Comparison of ENCODE assay signal across 26 cellular contexts in genomic region chr4:52423967-52424366, GRCh38.
DNase-seq lines count a peak whose midpoint lies in the region; ATAC-seq, FAIRE-seq and TF ChIP-seq lines count a peak whose summit lies in the region.
"Had no signal": no experiment of that assay in that cellular context is flagged by ENCODE, and none has a peak within 500 bp of the region (broad histone marks: within the 10 kb centered on the region; RNA-seq: fewer than 3 reads in every experiment).

No MANE protein-coding gene starts in this region.

- CTCF ChIA-PET in H1 (lab: Charles Lee; ENCODE audit: partially characterized antibody), result no interaction called here

- no peak overlapping the region for H2BK12ac ChIP-seq in H1 (ENCODE audit: low read depth, low read length)

- DNase-seq in GM12865 (ENCODE audit: low read depth) (peak; percentile 44), HT1080 (ENCODE audit: low read depth) (peak; percentile 3), H1 (ENCODE audit: low read depth in 1 of 2, low spot score in 2 of 2) (no peak), right lobe of liver (no peak), OCI-M2 (lab: John Stamatoyannopoulos, UW; ENCODE audit: unreplicated experiment) (no peak)
- DNase-seq: 8988T; activated CD4-positive, alpha-beta T cell treated with anti-CD3 and anti-CD28 coated beads, Interleukin-2, amount 50 U/mL, for 48 hours; activated CD4-positive, CD25-positive, alpha-beta regulatory T cell; activated effector memory CD4-positive, alpha-beta T cell treated with anti-CD3 and anti-CD28 coated beads, Interleukin-2, amount 50 U/mL, for 16 hours; activated naive CD8-positive, alpha-beta T cell treated with anti-CD3 and anti-CD28 coated beads, Interleukin-2, amount 10 ng/mL, durations not matched to agents 7 days and 5 days; CD4-positive, alpha-beta T cell; heart right ventricle; HFFc6; NCI-H1417 treated with DMSO at 0.1 percent for 48 hours; NCI-H2107; NCI-H446; PC-9; SHP77; SW 1271; T1000; trophoblast cell had no signal

- H2AK5ac ChIP-seq in H1 (ENCODE audit: low read depth, low read length), result no peak overlapping the region

- H3K4ac ChIP-seq in H1 (replicated peaks; ENCODE audit: insufficient read length, low read depth, low read length), result no peak overlapping the region

- H3K36me3 ChIP-seq in H1 (ENCODE audit: control insufficient read depth in 2 of 4, insufficient read depth in 4 of 4, low read length in 3 of 4) (no peaks in the 10 kb centered on the region), right lobe of liver (no peaks in the 10 kb centered on the region)
- H3K36me3 ChIP-seq: heart right ventricle, prostate gland had no signal

- 0 out of 2 replicates have a peak overlapping the region, but pooled peaks have one; percentile 33 for H2AFZ ChIP-seq in H1 (ENCODE audit: low read length)
- H2AFZ ChIP-seq: PC-9 had no signal

- H3K79me2 ChIP-seq in H1 (ENCODE audit: control insufficient read depth in 1 of 2, insufficient read depth in 2 of 2, low read length in 2 of 2), result no peaks in the 10 kb centered on the region

- no peaks in the 10 kb centered on the region for H4K20me1 ChIP-seq in H1 (replicated peaks in 1 of 2; ENCODE audit: control insufficient read depth in 1 of 2, insufficient read depth in 2 of 2, low read length in 2 of 2)

- H3K18ac ChIP-seq in H1 (ENCODE audit: extremely low read depth, low read length), result no peak overlapping the region

- no peak overlapping the region for H3K23ac ChIP-seq in H1 (ENCODE audit: insufficient read length)

- ATAC-seq in GM21526 (IDR thresholded peaks at IDR 0.05; ENCODE audit: low FRiP score, unreplicated experiment) (peak; percentile 63), right lobe of liver (no peak), HG02623 (IDR thresholded peaks at IDR 0.05; ENCODE audit: unreplicated experiment) (no peak), HG02981 (IDR thresholded peaks at IDR 0.05; ENCODE audit: unreplicated experiment) (no peak)
- ATAC-seq: heart right ventricle had no signal

- H3K56ac ChIP-seq in H1 (replicated peaks; ENCODE audit: insufficient read length, low read depth, low read length), result no peak overlapping the region

- POLR2A ChIA-PET in H1 (lab: Charles Lee; ENCODE audit: partially characterized antibody), result no interaction called here

- H2BK5ac ChIP-seq in H1 (ENCODE audit: low read depth, low read length), result no peak overlapping the region

- no peak overlapping the region for H2BK15ac ChIP-seq in H1 (ENCODE audit: low read length)

- H3K27ac ChIP-seq in H1 (ENCODE audit: low read depth, low read length) (no peak overlapping the region), right lobe of liver (no peak overlapping the region)
- H3K27ac ChIP-seq: heart right ventricle, PC-9, prostate gland had no signal

- no peak overlapping the region for H3K4me2 ChIP-seq in H1 (ENCODE audit: insufficient read depth in 1 of 2, low read depth in 2 of 2, low read length in 2 of 2)
- H3K4me2 ChIP-seq: PC-9 had no signal

- no peak overlapping the region for H3K4me3 ChIP-seq in GM12865 (ENCODE audit: low read depth, low read length)
- no peak overlapping the region for H3K4me3 ChIP-seq in H1 (ENCODE audit: extremely low read depth in 1 of 4, insufficient read depth in 2 of 4, low read depth in 3 of 4, low read length in 4 of 4)
- no peak overlapping the region for H3K4me3 ChIP-seq in right lobe of liver
- H3K4me3 ChIP-seq: heart right ventricle, lung, PC-9, prostate gland had no signal

- no peaks in the 10 kb centered on the region for H3K4me1 ChIP-seq in H1 (replicated peaks in 1 of 4; ENCODE audit: control insufficient read depth in 3 of 4, insufficient read depth in 4 of 4, low read length in 3 of 4)
- H3K4me1 ChIP-seq in right lobe of liver, result no peaks in the 10 kb centered on the region
- H3K4me1 ChIP-seq: heart right ventricle, prostate gland had no signal

- H3K14ac ChIP-seq in H1 (ENCODE audit: insufficient read length), result no peak overlapping the region

- no peak overlapping the region for H2BK20ac ChIP-seq in H1 (ENCODE audit: low read length)

- no peak overlapping the region for H2BK120ac ChIP-seq in H1 (replicated peaks; ENCODE audit: low read depth, low read length)

- peaks cover 1% of the 10 kb centered on the region; the same call in 1 of the 2 replicates for H3K23me2 ChIP-seq in H1 (ENCODE audit: low read depth, low read length)

- no peak for TF ChIP-seq CTCF in GM12865 (IDR thresholded peaks at IDR 0.05; ENCODE audit: insufficient read depth, low read depth, low read length, missing control alignments)
- no peak for TF ChIP-seq CTCF in H1 (IDR thresholded peaks at IDR 0.05; ENCODE audit: control extremely low read depth in 1 of 3, insufficient read depth in 1 of 3, low read depth in 1 of 3, low read length in 3 of 3)
- no peak for TF ChIP-seq CTCF in right lobe of liver (IDR thresholded peaks at IDR 0.05)

- H3K27me3 ChIP-seq in H1 (replicated peaks in 1 of 4; ENCODE audit: control insufficient read depth in 3 of 4, extremely low read depth in 1 of 4, insufficient read depth in 3 of 4, low read length in 3 of 4) (no peaks in the 10 kb centered on the region), right lobe of liver (no peaks in the 10 kb centered on the region)
- H3K27me3 ChIP-seq: heart right ventricle had no signal

- intact Hi-C loops in right lobe of liver (cut with DNase I), result no loop called here

- WGBS in H1 (ENCODE audit: extremely low coverage in 1 of 2, insufficient coverage in 1 of 2, insufficient read length in 1 of 2, insufficient replicate concordance in 2 of 2, low coverage in 1 of 2, low lambda C conversion rate in 2 of 2, missing lambda C conversion rate in 1 of 2), 2 experiments, result 86% methylated on average over 4 of the region's 4 CpGs; no CpG with 5 or more reads in 1 of the 2 experiments
- WGBS in right lobe of liver (ENCODE audit: insufficient coverage, low coverage, low lambda C conversion rate, missing lambda C conversion rate), result 56% methylated on average over 4 of the region's 4 CpGs

- TF ChIP-seq RAD21 in H1 (IDR thresholded peaks at IDR 0.05 in 1 of 2, conservative IDR thresholded peaks at IDR 0.05 in 1 of 2; ENCODE audit: low read depth in 2 of 2, low read length in 2 of 2), result no peak

- H3K79me1 ChIP-seq in H1 (ENCODE audit: low read depth, low read length), result no peaks in the 10 kb centered on the region

- H4K5ac ChIP-seq in H1 (ENCODE audit: insufficient read length, low read depth, low read length), result no peak overlapping the region

- H3K9ac ChIP-seq in H1 (replicated peaks in 1 of 4; ENCODE audit: extremely low read depth in 1 of 4, low read depth in 3 of 4, low read length in 3 of 4), result no peak overlapping the region

- no peak overlapping the region for H4K91ac ChIP-seq in H1 (replicated peaks; ENCODE audit: insufficient read length, low read length)

- FAIRE-seq in H1 (lab: Jason Lieb, UNC), result peak; percentile 7

- H3K9me3 ChIP-seq in H1 (ENCODE audit: insufficient read depth in 2 of 2, low read depth in 1 of 2, low read length in 1 of 2) (peaks cover 0 to 3% of the 10 kb centered on the region in 2 experiments; a peak in 2 of 4 replicates), right lobe of liver (no peaks in the 10 kb centered on the region)
- H3K9me3 ChIP-seq: prostate gland had no signal

- TF ChIP-seq EP300 in H1 (IDR thresholded peaks at IDR 0.05; ENCODE audit: borderline replicate concordance in 1 of 2, low read depth in 2 of 2, low read length in 2 of 2), result no peak

- no peak overlapping the region; the same call in 1 of the 2 replicates for H4K8ac ChIP-seq in H1 (ENCODE audit: extremely low read depth, insufficient read depth, low read length)

- no peak for TF ChIP-seq POLR2A in H1 (IDR thresholded peaks at IDR 0.05; ENCODE audit: control extremely low read depth in 1 of 2, low read depth in 2 of 2, low read length in 2 of 2)
- TF ChIP-seq POLR2A in right lobe of liver (IDR thresholded peaks at IDR 0.05), result no peak

TF ChIP-seq in H1, 55 proteins besides CTCF, POLR2A, EP300 and RAD21 (continues in another document):
- no peak for TF ChIP-seq EZH2 (IDR thresholded peaks at IDR 0.05; ENCODE audit: low read depth, low read length, severe bottlenecking)
- TF ChIP-seq ZNF274 (IDR thresholded peaks at IDR 0.05; ENCODE audit: borderline replicate concordance, extremely low read depth, low read length), result no peak
- TF ChIP-seq MAX (IDR thresholded peaks at IDR 0.05), result no peak
- no peak for TF ChIP-seq RXRA (IDR thresholded peaks at IDR 0.05; ENCODE audit: insufficient read depth, low read depth, low read length)
- TF ChIP-seq ATF2 (IDR thresholded peaks at IDR 0.05; ENCODE audit: low read length), result no peak
- TF ChIP-seq SIN3A (conservative IDR thresholded peaks at IDR 0.05 in 1 of 2, IDR thresholded peaks at IDR 0.05 in 1 of 2; ENCODE audit: low read depth in 1 of 2, low read length in 2 of 2), result no peak
- no peak for TF ChIP-seq JUN (IDR thresholded peaks at IDR 0.05; ENCODE audit: low read depth, low read length)
- TF ChIP-seq NANOG (IDR thresholded peaks at IDR 0.05; ENCODE audit: insufficient read depth, low read depth, low read length, poor library complexity, severe bottlenecking), result no peak

Comparison
In these comparisons a context has a peak if more than half of its experiments do, and no peak if none do; other contexts are left out.
1. DNase-seq: peak in GM12865 (single experiment) and HT1080 (single experiment); none in H1 (0 of 2), right lobe of liver (0 of 3) and OCI-M2 (single experiment).